In genomic region chr14:69037790-69038448, GRCh38 we compare ENCODE assay signal across 13 cellular contexts. TPM values are rescaled to one million over a fixed set of nuclear protein-coding genes. Genes with fewer than 3 reads are reported as not detected.
DNase-seq lines count a peak whose midpoint lies in the region; ATAC-seq and TF ChIP-seq lines count a peak whose summit lies in the region.
"Had no signal": no experiment of that assay in that cellular context is flagged by ENCODE, and none has a peak within 500 bp of the region (broad histone marks: within the 10 kb centered on the region; RNA-seq: fewer than 3 reads in every experiment).

No MANE protein-coding gene starts in this region.

- no peaks in the 10 kb centered on the region for H3K9me2 ChIP-seq in HCT116 (ENCODE audit: insufficient read depth)

- BruUV-seq in HCT116 (replicated peaks; lab: Mats Ljungman, UMichigan) = no TSS peak

- H3K4me3 Mint-ChIP-seq in brain = no peak overlapping the region

- peak; percentile 26 for DNase-seq in A172 (ENCODE audit: low spot score)
- DNase-seq in HCT116 (ENCODE audit: low read depth, low spot score) = no peak
- DNase-seq in islet precursor cell = peak; percentile 62
- DNase-seq in NCI-H2107 (lab: John Stamatoyannopoulos, UW) = no peak
- DNase-seq in lower leg skin (ENCODE audit: low spot score in 2 of 2) = no peak
- no peak for DNase-seq in ACHN
- DNase-seq in MV-4-11 (lab: John Stamatoyannopoulos, UW) = no peak
- DNase-seq: activated CD4-positive, CD25-positive, alpha-beta regulatory T cell; dorsolateral prefrontal cortex; RPMI8226 had no signal

- TF ChIP-seq RAD21 in HCT116 (IDR thresholded peaks at IDR 0.05; ENCODE audit: low read depth) = no peak

- H3K27me3 Mint-ChIP-seq in brain = peaks cover 4% of the 10 kb centered on the region

- no peak overlapping the region for H3K9ac ChIP-seq in HCT116 (ENCODE audit: low read length)
- H3K9ac ChIP-seq: BLaER1 had no signal

- no peaks in the 10 kb centered on the region for H3K9me3 Mint-ChIP-seq in brain

- no peaks in the 10 kb centered on the region for H3K9me3 ChIP-seq in HCT116 (ENCODE audit: control insufficient read depth in 1 of 2, insufficient read depth in 1 of 2, low read depth in 1 of 2, low read length in 2 of 2)
- H3K9me3 ChIP-seq: BLaER1, suprapubic skin had no signal

- CTCF ChIA-PET in HCT116 (lab: Charles Lee) = no interaction called here

- H3K36me3 ChIP-seq in HCT116 (ENCODE audit: control insufficient read depth in 1 of 2, insufficient read depth in 2 of 2, low read length in 2 of 2) = no peaks in the 10 kb centered on the region
- H3K36me3 ChIP-seq: BLaER1, suprapubic skin had no signal

- H3K79me2 ChIP-seq in HCT116 (ENCODE audit: insufficient read depth, low read length) = no peaks in the 10 kb centered on the region

- H3K4me1 Mint-ChIP-seq in brain = peaks cover 50% of the 10 kb centered on the region

- 75 to 76% methylated on average over 7 of the region's 7 CpGs for WGBS in lower leg skin, 2 donors

- in situ Hi-C loops in ACHN (cut with HindIII; ENCODE audit: low pct_ligation_motif_present, low pct_unique_long_range_greater_than_20kb, low sequenced_read_pairs) = no loop called here

- no peak for TF ChIP-seq POLR2A in HCT116 (IDR thresholded peaks at IDR 0.05; ENCODE audit: borderline replicate concordance, extremely low read depth, insufficient read depth, insufficient read length)
- no peak for TF ChIP-seq POLR2A in lower leg skin (IDR thresholded peaks at IDR 0.05)

- no peak overlapping the region for H2AFZ ChIP-seq in HCT116 (ENCODE audit: low read depth, low read length, poor library complexity, severe bottlenecking)

- no peak overlapping the region for H3K27ac ChIP-seq in HCT116 (ENCODE audit: low read depth, low read length)
- H3K27ac ChIP-seq: BLaER1, suprapubic skin had no signal

- RAD21 ChIA-PET in HCT116 (lab: Charles Lee; ENCODE audit: low non-redundant PET in 1 of 2, low total read pairs in 2 of 2, uncharacterized antibody in 2 of 2, unreplicated experiment in 2 of 2) = no interaction called here

- no peak for ATAC-seq in HCT116

- POLR2A ChIA-PET in HCT116 (lab: Charles Lee) = no interaction called here

- H3K4me2 ChIP-seq in HCT116 (ENCODE audit: low read length) = no peak overlapping the region
- H3K4me2 ChIP-seq: BLaER1 had no signal

- H3K4me3 ChIP-seq in HCT116 (replicated peaks in 1 of 2; ENCODE audit: low read depth in 1 of 2, low read length in 2 of 2) (no peak overlapping the region), lower leg skin (ENCODE audit: low read depth, poor library complexity, severe bottlenecking) (no peak overlapping the region)
- H3K4me3 ChIP-seq: BLaER1, dorsolateral prefrontal cortex, suprapubic skin had no signal

- no peaks in the 10 kb centered on the region for H3K36me3 Mint-ChIP-seq in brain

- intact Hi-C loops in HCT116 (cut with micrococcal nuclease) = no loop called here
- intact Hi-C loops in lower leg skin (cut with DNase I; ENCODE audit: low total_unique reads) = no loop called here

- H3K27ac Mint-ChIP-seq in brain = peak overlapping the region in 3 of 5 experiments; percentile 30 to 89 (median 73)

- H3K4me1 ChIP-seq in HCT116 (ENCODE audit: control insufficient read depth in 1 of 2, insufficient read depth in 2 of 2, low read length in 2 of 2) = peaks cover 8 to 25% of the 10 kb centered on the region in 2 experiments; a peak in 3 of 4 replicates
- H3K4me1 ChIP-seq: BLaER1 had no signal

- H3K27me3 ChIP-seq in HCT116 (ENCODE audit: insufficient read depth, low read length) = no peaks in the 10 kb centered on the region
- H3K27me3 ChIP-seq: BLaER1, suprapubic skin had no signal

- H4K20me1 ChIP-seq in HCT116 (ENCODE audit: insufficient read depth) = no peaks in the 10 kb centered on the region
- H4K20me1 ChIP-seq: BLaER1 had no signal

- no peak for TF ChIP-seq CTCF in HCT116 (IDR thresholded peaks at IDR 0.05 in 2 of 3, conservative IDR thresholded peaks at IDR 0.05 in 1 of 3; ENCODE audit: borderline replicate concordance in 1 of 3, insufficient read depth in 1 of 3, low read depth in 2 of 3, low read length in 2 of 3)
- no peak for TF ChIP-seq CTCF in brain (conservative IDR thresholded peaks at IDR 0.05)
- no peak for TF ChIP-seq CTCF in lower leg skin (IDR thresholded peaks at IDR 0.05)

TF ChIP-seq in HCT116, 20 proteins besides CTCF, POLR2A, EP300 and RAD21:
- TF ChIP-seq ZNF274 (IDR thresholded peaks at IDR 0.05; ENCODE audit: low read depth, low read length) (no peak), POLR2AphosphoS5 (IDR thresholded peaks at IDR 0.05; ENCODE audit: low read depth, low read length) (no peak), EZH2 (IDR thresholded peaks at IDR 0.05) (no peak), EZH2phosphoT487 (IDR thresholded peaks at IDR 0.05; ENCODE audit: borderline replicate concordance) (no peak), EGR1 (IDR thresholded peaks at IDR 0.05; ENCODE audit: low read depth) (no peak), FOSL1 (IDR thresholded peaks at IDR 0.05; ENCODE audit: low read depth) (peak; percentile 45), SP1 (IDR thresholded peaks at IDR 0.05; ENCODE audit: low read depth) (no peak), ZFX (IDR thresholded peaks at IDR 0.05) (no peak), ZBTB33 (IDR thresholded peaks at IDR 0.05; ENCODE audit: extremely low read depth, insufficient replicate concordance, low read length) (no peak), ATF3 (IDR thresholded peaks at IDR 0.05) (peak; percentile 65; the same call in 1 of the 2 replicates), SRF (IDR thresholded peaks at IDR 0.05; ENCODE audit: low read depth) (no peak), CEBPB (IDR thresholded peaks at IDR 0.05; ENCODE audit: low read depth) (no peak), JUND (IDR thresholded peaks at IDR 0.05) (peak; percentile 68)

RNA-seq across cellular contexts. Expression of gene ACTN1, which starts 58.8 kb away (rescaled TPM):
- 146 and 148 TPM in 2 replicates for total RNA-seq in A172 (2014; rRNA removed; shearing (Covaris generic))
- total RNA-seq in HCT116 (2021; ENCODE audit: unreplicated experiment) (123 TPM), lower leg skin (100 to 1,000 TPM in 2 of 4 donors, 10 to 100 TPM in 2; 31.9 to 111 (median 76.1) TPM)
- polyA plus RNA-seq in HCT116 (2012) = 134 and 167 TPM in 2 replicates
- 84.2 TPM for polyA plus RNA-seq in brain (ENCODE audit: insufficient read depth, low read depth, low replicate concordance)

Comparison
In these comparisons a context has a peak if more than half of its experiments do, and no peak if none do; other contexts are left out.
1. DNase-seq: peak in A172 (single experiment) and islet precursor cell (single experiment); none in HCT116 (single experiment), NCI-H2107 (single experiment), lower leg skin (0 of 2), ACHN (single experiment) and MV-4-11 (single experiment).